ENCODE assay signal across 8 cellular contexts in genomic region chr11:121452609-121453150, GRCh38.
A peak's percentile ranks its signal among the peaks of the same experiment; 100 is the strongest.
DNase-seq lines count a peak whose midpoint lies in the region; ATAC-seq and TF ChIP-seq lines count a peak whose summit lies in the region.

Gene SORL1-AS1, minus strand, starts transcription at chr11:121452967.

- POLR2A ChIA-PET in PC-3 (lab: Charles Lee; ENCODE audit: unreplicated experiment) = no interaction called here

- H3K27me3 ChIP-seq in PC-3 (ENCODE audit: low read length) = no peaks in the 10 kb centered on the region
- H3K27me3 ChIP-seq in iPS-18a (ENCODE audit: control insufficient read depth, insufficient read depth, low read length) = peaks cover 12% of the 10 kb centered on the region

- peak within 1 kb of the TSS; percentile 93 for H3K4me2 ChIP-seq in PC-3 (ENCODE audit: low read length)

- intact Hi-C loops in PC-3 (cut with micrococcal nuclease) = loop anchor here (1.0 kb wide), 1 partner anchor 14 kb away; no protein-coding TSS in a partner anchor

- no peak for TF ChIP-seq CTCF in PC-3 (conservative IDR thresholded peaks at IDR 0.05; ENCODE audit: low read depth, low read length)

- no peaks in the 10 kb centered on the region for H3F3A ChIP-seq in PC-3 (ENCODE audit: low read length, unreplicated experiment)

- H3K36me3 ChIP-seq in PC-3 (ENCODE audit: low read depth, low read length) = no peaks in the 10 kb centered on the region
- H3K36me3 ChIP-seq in iPS-18a (ENCODE audit: control insufficient read depth, low read depth, low read length) = no peaks in the 10 kb centered on the region

- BruUV-seq in PC-3 (replicated peaks; lab: Mats Ljungman, UMichigan) = no TSS peak

- H3K4me3 ChIP-seq in PC-3 (ENCODE audit: low read length) (peak within 1 kb of the TSS; percentile 89), iPS-18a (ENCODE audit: low read length) (peak within 1 kb of the TSS; percentile 92)

- H3K9me2 ChIP-seq in PC-3 (replicated peaks; ENCODE audit: low read length) = no peaks in the 10 kb centered on the region

- no peaks in the 10 kb centered on the region for H4K20me1 ChIP-seq in PC-3 (ENCODE audit: low read length)

- ATAC-seq in GM18511 (IDR thresholded peaks at IDR 0.05; ENCODE audit: unreplicated experiment) (peak; percentile 27), HG02885 (IDR thresholded peaks at IDR 0.05; ENCODE audit: poor library complexity, unreplicated experiment) (peak; percentile 20), PC-3 (peak; percentile 22)

- CTCF ChIA-PET in PC-3 (lab: Charles Lee) = interaction anchor here (0.7 kb wide), 2 partner anchors 14 to 95 kb away, joined by 3 to 4 read pairs; no protein-coding TSS in a partner anchor

- DNase-seq in PC-3 (peak; percentile 47), SHP77 (lab: John Stamatoyannopoulos, UW) (no peak), iPS-NIHi7 (ENCODE audit: extremely low spot score) (no peak)
- peak; percentile 28 for DNase-seq in activated naive CD8-positive, alpha-beta T cell treated with anti-CD3 and anti-CD28 coated beads, Interleukin-2, amount 50 U/mL, for 16 hours (ENCODE audit: low read depth, low spot score)
- peak; percentile 67 for DNase-seq in stimulated activated CD4-positive, alpha-beta T cell treated with anti-CD3 and anti-CD28 coated beads, Interleukin-2, amount 100 ng/mL, for 4 hours (ENCODE audit: low read depth)

- H2AFZ ChIP-seq in PC-3 (ENCODE audit: low read length) = peak within 1 kb of the TSS; percentile 94

- H3K27ac ChIP-seq in PC-3 (ENCODE audit: low read length) = peak within 1 kb of the TSS; percentile 65
- H3K27ac ChIP-seq in iPS-18a (ENCODE audit: low read length) = peak within 1 kb of the TSS; percentile 49

- H3K4me1 ChIP-seq in PC-3 (ENCODE audit: insufficient read depth, low read length) (peaks cover 39% of the 10 kb centered on the region), iPS-18a (ENCODE audit: control insufficient read depth, low read depth, low read length) (peaks cover 22% of the 10 kb centered on the region)

- H3K9ac ChIP-seq in PC-3 (ENCODE audit: low read length) (peak within 1 kb of the TSS; percentile 70), iPS-18a (ENCODE audit: low read length) (peak within 1 kb of the TSS; percentile 80)

- H3K79me2 ChIP-seq in PC-3 (ENCODE audit: low read length) = peaks cover 52% of the 10 kb centered on the region

- H3K9me3 ChIP-seq in PC-3 (ENCODE audit: low read length) = no peaks in the 10 kb centered on the region
- H3K9me3 ChIP-seq in iPS-18a (ENCODE audit: control insufficient read depth, low read depth, low read length) = no peaks in the 10 kb centered on the region

Comparison
In these comparisons a context has a peak if more than half of its experiments do, and no peak if none do; other contexts are left out.
1. DNase-seq: peak in PC-3 (single experiment), activated naive CD8-positive, alpha-beta T cell treated with anti-CD3 and anti-CD28 coated beads, Interleukin-2, amount 50 U/mL, for 16 hours (single experiment) and stimulated activated CD4-positive, alpha-beta T cell treated with anti-CD3 and anti-CD28 coated beads, Interleukin-2, amount 100 ng/mL, for 4 hours (single experiment); none in SHP77 (0 of 2) and iPS-NIHi7 (single experiment).
2. Peak in every context shown above with its lines, with median percentiles within 50 percentile points of each other: ATAC-seq.